In genomic region chr19:16435999-16436650, GRCh38 we compare ENCODE assay signal across 9 cellular contexts. TPM values are rescaled to one million over a fixed set of nuclear protein-coding genes. Genes with fewer than 3 reads are reported as not detected.
DNase-seq lines count a peak whose midpoint lies in the region; ATAC-seq, FAIRE-seq and TF ChIP-seq lines count a peak whose summit lies in the region.
"Had no signal": no experiment of that assay in that cellular context is flagged by ENCODE, and none has a peak within 500 bp of the region (broad histone marks: within the 10 kb centered on the region; RNA-seq: fewer than 3 reads in every experiment).

No MANE protein-coding gene starts in this region.

- no peaks in the 10 kb centered on the region for H3K9me3 ChIP-seq in kidney (ENCODE audit: control insufficient read depth in 1 of 2, low read length in 2 of 2)

- ATAC-seq in HG03108 (IDR thresholded peaks at IDR 0.05; ENCODE audit: unreplicated experiment), result no peak
- ATAC-seq in HG03175 (IDR thresholded peaks at IDR 0.05; ENCODE audit: unreplicated experiment), result no peak

- H3K36me3 Mint-ChIP-seq in IgD-negative memory B cell, result peaks cover 20% of the 10 kb centered on the region
- peaks cover 34% of the 10 kb centered on the region for H3K36me3 Mint-ChIP-seq in stimulated activated naive CD8-positive, alpha-beta T cell treated with anti-CD3 and anti-CD28 coated beads, Interleukin-15, Interleukin-2, amounts not matched to agents 100 ng/mL and 50 ng/mL, for 24 hours (ENCODE audit: low read depth)

- peak overlapping the region in 1 of 2 donors; percentile 0 for H3K4me3 ChIP-seq in kidney (ENCODE audit: low read length in 2 of 2)

- peaks cover 15 to 17% of the 10 kb centered on the region in 2 donors for H3K4me1 ChIP-seq in kidney (ENCODE audit: control insufficient read depth in 1 of 2, insufficient read depth in 1 of 2, low read depth in 1 of 2, low read length in 2 of 2)

- H3K27ac ChIP-seq in angular gyrus (ENCODE audit: low read depth, low read length) (peak overlapping the region; percentile 86), kidney (ENCODE audit: low read depth in 2 of 2, low read length in 2 of 2) (peak overlapping the region; percentile 11 to 43)

- no peak for FAIRE-seq in kidney (lab: Jason Lieb, UNC)

- H3K9me3 Mint-ChIP-seq in IgD-negative memory B cell, result no peaks in the 10 kb centered on the region
- no peaks in the 10 kb centered on the region for H3K9me3 Mint-ChIP-seq in stimulated activated naive CD8-positive, alpha-beta T cell treated with anti-CD3 and anti-CD28 coated beads, Interleukin-15, Interleukin-2, amounts not matched to agents 100 ng/mL and 50 ng/mL, for 24 hours

- H3K27ac Mint-ChIP-seq in IgD-negative memory B cell, result peak overlapping the region; percentile 51 to 81 (median 67)
- H3K27ac Mint-ChIP-seq in stimulated activated naive CD8-positive, alpha-beta T cell treated with anti-CD3 and anti-CD28 coated beads, Interleukin-15, Interleukin-2, amounts not matched to agents 100 ng/mL and 50 ng/mL, for 24 hours, result peak overlapping the region; percentile 45

- intact Hi-C loops in kidney (cut with DNase I), result no loop called here

- TF ChIP-seq CTCF in kidney (IDR thresholded peaks at IDR 0.05; ENCODE audit: borderline replicate concordance, extremely low read depth, insufficient read depth), result no peak

- H3K9ac ChIP-seq in kidney (ENCODE audit: low read length in 2 of 2), result no peak overlapping the region

- H3K27me3 Mint-ChIP-seq in IgD-negative memory B cell, result no peaks in the 10 kb centered on the region
- no peaks in the 10 kb centered on the region for H3K27me3 Mint-ChIP-seq in stimulated activated naive CD8-positive, alpha-beta T cell treated with anti-CD3 and anti-CD28 coated beads, Interleukin-15, Interleukin-2, amounts not matched to agents 100 ng/mL and 50 ng/mL, for 24 hours

- DNase-seq in kidney (no peak), NCI-H526 treated with DMSO at 0.1 percent for 48 hours (lab: John Stamatoyannopoulos, UW) (no peak), NCI-H1930 (lab: John Stamatoyannopoulos, UW) (no peak)
- DNase-seq: NCI-H187 treated with DMSO at 0.1 percent for 48 hours had no signal

- peaks cover 17 to 30% of the 10 kb centered on the region in 2 donors for H3K36me3 ChIP-seq in kidney (ENCODE audit: control insufficient read depth in 1 of 2, insufficient read depth in 2 of 2, low read length in 2 of 2)

- peak overlapping the region in 2 of 4 donors; percentile 73 to 88 for H3K4me3 Mint-ChIP-seq in IgD-negative memory B cell
- no peak overlapping the region for H3K4me3 Mint-ChIP-seq in stimulated activated naive CD8-positive, alpha-beta T cell treated with anti-CD3 and anti-CD28 coated beads, Interleukin-15, Interleukin-2, amounts not matched to agents 100 ng/mL and 50 ng/mL, for 24 hours

- peaks cover 18 to 23% (median 22%) of the 10 kb centered on the region in 3 donors for H3K4me1 Mint-ChIP-seq in IgD-negative memory B cell
- peaks cover 24% of the 10 kb centered on the region for H3K4me1 Mint-ChIP-seq in stimulated activated naive CD8-positive, alpha-beta T cell treated with anti-CD3 and anti-CD28 coated beads, Interleukin-15, Interleukin-2, amounts not matched to agents 100 ng/mL and 50 ng/mL, for 24 hours (ENCODE audit: low read depth)

RNA-seq across cellular contexts. Expression of gene EPS15L1, which starts 35.6 kb away (rescaled TPM):
- polyA plus RNA-seq in IgD-negative memory B cell, result 28.5 TPM
- total RNA-seq in kidney, result 43.3 TPM
- polyA plus RNA-seq in kidney (ENCODE audit: insufficient read depth, low read depth, low replicate concordance), result 34.2 TPM

RNA-seq across cellular contexts. Expression of gene CALR3, which starts 59.8 kb away (rescaled TPM):
- polyA plus RNA-seq in IgD-negative memory B cell, result not detected
- not detected for total RNA-seq in kidney
- not detected for polyA plus RNA-seq in kidney (ENCODE audit: insufficient read depth, low read depth, low replicate concordance)
